Comparison of ENCODE assay signal across 8 cellular contexts in the genomic region with DNA sequence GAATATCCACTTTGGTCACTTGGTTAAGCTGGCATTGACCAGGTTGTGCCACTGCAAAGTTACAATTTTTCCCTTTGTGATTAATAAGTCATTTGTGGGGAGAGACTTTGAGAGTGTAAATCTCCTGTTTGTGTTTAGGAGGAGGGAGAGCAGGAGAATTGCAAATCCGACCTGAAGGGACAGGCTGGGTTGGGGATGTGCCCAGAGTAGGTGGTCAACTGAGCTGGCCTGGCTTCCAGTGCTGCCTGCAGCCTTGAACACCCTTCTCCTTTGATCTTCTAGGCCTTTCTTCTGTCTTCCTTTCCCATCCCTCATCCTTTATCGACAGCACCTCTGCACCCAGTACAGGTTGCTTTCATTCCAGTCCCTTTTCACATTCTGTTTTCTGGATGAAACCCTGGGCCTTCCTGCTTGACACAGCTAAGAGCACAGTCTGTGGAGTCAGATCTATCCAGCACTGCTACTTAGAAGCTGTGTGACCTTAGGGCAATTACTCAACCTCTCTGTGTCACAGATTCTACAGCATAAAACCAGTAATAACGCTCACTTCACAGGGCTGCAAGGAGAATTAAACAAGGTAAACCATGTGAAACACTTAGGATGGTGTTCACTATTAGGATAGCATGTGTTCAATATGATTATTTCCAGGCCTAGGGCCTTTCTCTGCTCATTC. TPM values are rescaled to one million over a fixed set of nuclear protein-coding genes. Genes with fewer than 3 reads are reported as not detected.
A peak's percentile ranks its signal among the peaks of the same experiment; 100 is the strongest.
DNase-seq lines count a peak whose midpoint lies in the region; ATAC-seq and TF ChIP-seq lines count a peak whose summit lies in the region.

No MANE protein-coding gene starts in this region.

- peaks cover 5% of the 10 kb centered on the region for H3K4me1 ChIP-seq in ovary (ENCODE audit: insufficient read depth)
- H3K4me1 ChIP-seq in heart right ventricle = peaks cover 0 to 25% (median 21%) of the 10 kb centered on the region in 9 donors

- H3K4me3 ChIP-seq in ovary (no peak overlapping the region), heart right ventricle (peak overlapping the region in 1 of 10 donors; percentile 52)

- intact Hi-C loops in CD14-positive monocyte (cut with micrococcal nuclease) (no loop called here), ovary (cut with DNase I) (loop anchor here in 2 of 4 donors (10.0 kb wide), 1 partner anchor 174 kb away; the partner anchor contains the start of gene MMP15 (in 2 of the 2)), heart right ventricle (cut with DNase I) (loop anchor here in 5 of 10 donors (5.0 to 10.0 kb wide), 4 partner anchors 72 to 177 kb away; partner anchors contain the start of genes MMP15 (in 4 of the 5) and CFAP20 (in 1 of the 5))

- H3K27me3 ChIP-seq in ovary (no peaks in the 10 kb centered on the region), heart right ventricle (peaks cover 0 to 17% (median 0%) of the 10 kb centered on the region in 7 donors)

- TF ChIP-seq EP300 in ovary (IDR thresholded peaks at IDR 0.05) = no peak

- H3K4me1 Mint-ChIP-seq in CD14-positive monocyte = peaks cover 28% of the 10 kb centered on the region
- peaks cover 36% of the 10 kb centered on the region for H3K4me1 Mint-ChIP-seq in HFFc6 (ENCODE audit: low read depth)
- H3K4me1 Mint-ChIP-seq in activated naive CD8-positive, alpha-beta T cell treated with anti-CD3 and anti-CD28 coated beads, Interleukin-2, amount 10 ng/mL, durations not matched to agents 7 days and 5 days = peaks cover 16% of the 10 kb centered on the region
- peaks cover 25 to 41% (median 28%) of the 10 kb centered on the region in 3 donors for H3K4me1 Mint-ChIP-seq in naive B cell

- H3K27ac Mint-ChIP-seq in CD14-positive monocyte (peak overlapping the region in 3 of 7 donors; percentile 14 to 58 (median 33)), HFFc6 (no peak overlapping the region), naive B cell (peak overlapping the region in 4 of 6 donors; percentile 58 to 83 (median 70))
- H3K27ac Mint-ChIP-seq in activated naive CD8-positive, alpha-beta T cell treated with anti-CD3 and anti-CD28 coated beads, Interleukin-2, amount 10 ng/mL, durations not matched to agents 7 days and 5 days = peak overlapping the region; percentile 53

- POLR2A ChIA-PET in activated naive CD8-positive, alpha-beta T cell treated with anti-CD3 and anti-CD28 coated beads, Interleukin-2, amount 10 ng/mL, durations not matched to agents 7 days and 5 days (lab: Charles Lee) = no interaction called here

- peaks cover 20 to 23% of the 10 kb centered on the region in 2 donors for H3K36me3 Mint-ChIP-seq in CD14-positive monocyte
- peaks cover 24% of the 10 kb centered on the region for H3K36me3 Mint-ChIP-seq in HFFc6 (ENCODE audit: low read depth)
- H3K36me3 Mint-ChIP-seq in activated naive CD8-positive, alpha-beta T cell treated with anti-CD3 and anti-CD28 coated beads, Interleukin-2, amount 10 ng/mL, durations not matched to agents 7 days and 5 days = peaks cover 5% of the 10 kb centered on the region
- peaks cover 0 to 4% of the 10 kb centered on the region in 2 donors for H3K36me3 Mint-ChIP-seq in naive B cell

- WGBS in ovary, 3 donors = 77 to 78% (median 78%) methylated on average over 3 of the region's 3 CpGs
- WGBS in heart right ventricle, 2 donors = 91 to 96% methylated on average over 3 of the region's 3 CpGs

- no peak overlapping the region for H3K27ac ChIP-seq in ovary
- no peak overlapping the region for H3K27ac ChIP-seq in heart right ventricle

- H3K27me3 Mint-ChIP-seq in CD14-positive monocyte (ENCODE audit: low read depth in 3 of 3) (peaks cover 11 to 29% (median 16%) of the 10 kb centered on the region in 3 donors), HFFc6 (ENCODE audit: insufficient read depth) (peaks cover 26% of the 10 kb centered on the region), naive B cell (peaks cover 16 to 21% (median 18%) of the 10 kb centered on the region in 3 donors)
- peaks cover 22% of the 10 kb centered on the region for H3K27me3 Mint-ChIP-seq in activated naive CD8-positive, alpha-beta T cell treated with anti-CD3 and anti-CD28 coated beads, Interleukin-2, amount 10 ng/mL, durations not matched to agents 7 days and 5 days

- peaks cover 0 to 3% (median 0%) of the 10 kb centered on the region in 7 donors for H3K9me3 Mint-ChIP-seq in CD14-positive monocyte
- H3K9me3 Mint-ChIP-seq in HFFc6 = no peaks in the 10 kb centered on the region
- no peaks in the 10 kb centered on the region for H3K9me3 Mint-ChIP-seq in activated naive CD8-positive, alpha-beta T cell treated with anti-CD3 and anti-CD28 coated beads, Interleukin-2, amount 10 ng/mL, durations not matched to agents 7 days and 5 days
- H3K9me3 Mint-ChIP-seq in naive B cell = no peaks in the 10 kb centered on the region

- no peak for TF ChIP-seq CTCF in CD14-positive monocyte (IDR thresholded peaks at IDR 0.05)
- no peak for TF ChIP-seq CTCF in HFFc6 (IDR thresholded peaks at IDR 0.05)
- no peak for TF ChIP-seq CTCF in ovary (IDR thresholded peaks at IDR 0.05)
- TF ChIP-seq CTCF in heart right ventricle (IDR thresholded peaks at IDR 0.05) = no peak

- H3K4me3 Mint-ChIP-seq in CD14-positive monocyte = peak overlapping the region; percentile 79 to 83
- H3K4me3 Mint-ChIP-seq in HFFc6 = peak overlapping the region; percentile 77
- peak overlapping the region; percentile 78 for H3K4me3 Mint-ChIP-seq in activated naive CD8-positive, alpha-beta T cell treated with anti-CD3 and anti-CD28 coated beads, Interleukin-2, amount 10 ng/mL, durations not matched to agents 7 days and 5 days
- peak overlapping the region; percentile 78 to 93 (median 86) for H3K4me3 Mint-ChIP-seq in naive B cell

- no peak for DNase-seq in CD14-positive monocyte (ENCODE audit: low spot score)
- no peak for DNase-seq in HFFc6
- DNase-seq in activated naive CD8-positive, alpha-beta T cell treated with anti-CD3 and anti-CD28 coated beads, Interleukin-2, amount 10 ng/mL, durations not matched to agents 7 days and 5 days = no peak
- no peak for DNase-seq in naive B cell
- no peak for DNase-seq in ovary
- DNase-seq in GM19238 (ENCODE audit: insufficient read length, low spot score) = no peak
- no peak for DNase-seq in heart right ventricle
- no peak for DNase-seq in DMS114 treated with DMSO at 0.1 percent for 48 hours (lab: John Stamatoyannopoulos, UW; ENCODE audit: unreplicated experiment)

- no peak for ATAC-seq in activated naive CD8-positive, alpha-beta T cell treated with anti-CD3 and anti-CD28 coated beads, Interleukin-2, amount 10 ng/mL, durations not matched to agents 7 days and 5 days (ENCODE audit: low read depth)
- ATAC-seq in naive B cell (ENCODE audit: low read depth in 2 of 2) (no peak), heart right ventricle (no peak)

- H3K36me3 ChIP-seq in ovary (no peaks in the 10 kb centered on the region), heart right ventricle (peaks cover 0 to 27% (median 14%) of the 10 kb centered on the region in 9 donors)

- TF ChIP-seq POLR2A in ovary (IDR thresholded peaks at IDR 0.05) = no peak

- H3K9me3 ChIP-seq in ovary = no peaks in the 10 kb centered on the region
- H3K9me3 ChIP-seq in heart right ventricle = no peaks in the 10 kb centered on the region

RNA-seq across cellular contexts. Expression of gene CSNK2A2, which starts 1.0 kb away (rescaled TPM):
- polyA plus RNA-seq in CD14-positive monocyte = 1 to 10 TPM; 1.6 to 9.2 TPM
- total RNA-seq in HFFc6 (2021; fragmentation: NEBNext Ultra II Directional; extraction: Animal tissue kit (Norgen Biotek cat#: 25700)) = 10 to 100 TPM; 57.7 to 66.8 (median 61.2) TPM
- 10 to 100 TPM; 64.2 to 67.7 TPM for total RNA-seq in activated naive CD8-positive, alpha-beta T cell treated with anti-CD3 and anti-CD28 coated beads, Interleukin-2, amount 10 ng/mL, durations not matched to agents 7 days and 5 days
- 10 to 100 TPM in 3 of 6 donors, 1 to 10 TPM in 3; 5.9 to 12.2 (median 9.9) TPM for polyA plus RNA-seq in naive B cell (ENCODE audit: low read depth in 6 of 6)
- 10 to 100 TPM; 23.1 to 63.3 (median 58.1) TPM for total RNA-seq in ovary
- 10 to 100 TPM; 39.5 to 95.6 TPM for polyA plus RNA-seq in ovary
- total RNA-seq in heart right ventricle = 10 to 100 TPM; 27.0 to 48.3 (median 37.8) TPM
- 10 to 100 TPM; 20.9 to 26.0 TPM for polyA plus RNA-seq in heart right ventricle
